Comparison of ENCODE assay signal across 14 cellular contexts in genomic region chr17:15279011-15279477, GRCh38. TPM values are rescaled to one million over a fixed set of nuclear protein-coding genes. Genes with fewer than 3 reads are reported as not detected.
DNase-seq lines count a peak whose midpoint lies in the region; ATAC-seq and TF ChIP-seq lines count a peak whose summit lies in the region.
"Had no signal": no experiment of that assay in that cellular context is flagged by ENCODE, and none has a peak within 500 bp of the region (broad histone marks: within the 10 kb centered on the region; RNA-seq: fewer than 3 reads in every experiment).

No MANE protein-coding gene starts in this region.

- DNase-seq in ACHN = peak; percentile 33
- peak; percentile 91 for DNase-seq in HS-27A (ENCODE audit: low read depth)
- DNase-seq in astrocyte of the hippocampus (ENCODE audit: low read depth, low spot score) = peak; percentile 54
- peak; percentile 94 for DNase-seq in kidney tubule cell (ENCODE audit: low spot score)
- DNase-seq in Calu3 = no peak
- DNase-seq in natural killer cell = no peak
- DNase-seq: activated T-cell treated with anti-CD3 and anti-CD28 coated beads, Interleukin-2, amount 50 U/mL, for 1 hour; NCI-H1048; NCI-H524; uterus had no signal

- intact Hi-C loops in Calu3 (cut with micrococcal nuclease; ENCODE audit: unreplicated experiment) (no loop called here), natural killer cell (cut with micrococcal nuclease) (no loop called here)

- ATAC-seq in GM19328 (IDR thresholded peaks at IDR 0.05; ENCODE audit: unreplicated experiment) = no peak
- ATAC-seq in HG02678 (IDR thresholded peaks at IDR 0.05; ENCODE audit: unreplicated experiment) = no peak
- ATAC-seq in natural killer cell = no peak
- ATAC-seq: natural killer cell treated with Interleukin-12 subunit alpha and Interleukin-12 subunit beta and Interleukin-15 and Interleukin-18, amount 100 ng/mL, for 72 hours had no signal

- H3K4me3 Mint-ChIP-seq in Calu3 (ENCODE audit: low read depth, unreplicated experiment) (no peak overlapping the region), natural killer cell (no peak overlapping the region)
- H3K4me3 Mint-ChIP-seq: natural killer cell treated with Interleukin-12 subunit alpha and Interleukin-12 subunit beta and Interleukin-15 and Interleukin-18, amount 100 ng/mL, for 72 hours had no signal

- CTCF ChIA-PET in Calu3 (lab: Charles Lee) = no interaction called here

- BruUV-seq in Calu3 (replicated peaks; lab: Mats Ljungman, UMichigan) = no TSS peak

- in situ Hi-C loops in ACHN (cut with HindIII; ENCODE audit: low pct_ligation_motif_present, low pct_unique_long_range_greater_than_20kb, low sequenced_read_pairs) = no loop called here

- H3K9me3 Mint-ChIP-seq in Calu3 (ENCODE audit: low read depth, unreplicated experiment) (peaks cover 2% of the 10 kb centered on the region), natural killer cell (peaks cover 0 to 5% of the 10 kb centered on the region in 2 donors)

- H3K36me3 Mint-ChIP-seq in Calu3 (ENCODE audit: insufficient read depth, unreplicated experiment) (no peaks in the 10 kb centered on the region), natural killer cell (no peaks in the 10 kb centered on the region)
- H3K36me3 Mint-ChIP-seq: natural killer cell treated with Interleukin-12 subunit alpha and Interleukin-12 subunit beta and Interleukin-15 and Interleukin-18, amount 100 ng/mL, for 72 hours had no signal

- H3K27ac Mint-ChIP-seq in Calu3 (ENCODE audit: unreplicated experiment) (no peak overlapping the region), natural killer cell (no peak overlapping the region)
- H3K27ac Mint-ChIP-seq: natural killer cell treated with Interleukin-12 subunit alpha and Interleukin-12 subunit beta and Interleukin-15 and Interleukin-18, amount 100 ng/mL, for 72 hours; WTC11 had no signal

- TF ChIP-seq CTCF in Calu3 (IDR thresholded peaks at IDR 0.05; ENCODE audit: unreplicated experiment) (no peak), natural killer cell (IDR thresholded peaks at IDR 0.05) (no peak)

- H3K27me3 Mint-ChIP-seq in Calu3 (ENCODE audit: unreplicated experiment) = peaks cover 14% of the 10 kb centered on the region
- H3K27me3 Mint-ChIP-seq in natural killer cell (ENCODE audit: low read depth in 2 of 2) = peaks cover 24 to 40% of the 10 kb centered on the region in 2 donors

- H3K4me1 Mint-ChIP-seq in Calu3 (ENCODE audit: low read depth, unreplicated experiment) (no peaks in the 10 kb centered on the region), natural killer cell (no peaks in the 10 kb centered on the region)

RNA-seq across cellular contexts. Expression of gene PMP22, which starts 13.9 kb away (rescaled TPM):
- total RNA-seq in Calu3 (2022) (0.83 and 1.7 TPM in 2 replicates), natural killer cell (1 to 10 TPM in 1 of 3 donors, not detected in 2; 5.7 TPM)

Comparison
In these comparisons a context has a peak if more than half of its experiments do, and no peak if none do; other contexts are left out.
1. DNase-seq: peak in ACHN (single experiment), HS-27A (single experiment), astrocyte of the hippocampus (single experiment) and kidney tubule cell (single experiment); none in Calu3 (single experiment) and natural killer cell (single experiment).